ENCODE assay signal across 8 cellular contexts in genomic region chr16:85054948-85055502, GRCh38. TPM values are rescaled to one million over a fixed set of nuclear protein-coding genes. Genes with fewer than 3 reads are reported as not detected.
DNase-seq lines count a peak whose midpoint lies in the region; ATAC-seq and TF ChIP-seq lines count a peak whose summit lies in the region.

No MANE protein-coding gene starts in this region.

- DNase-seq in AG04449 (ENCODE audit: low read depth, low spot score) (no peak), chondrocyte (ENCODE audit: low spot score) (no peak), natural killer cell (no peak), occipital lobe (lab: John Stamatoyannopoulos, UW) (no peak), NCI-H1694 (lab: John Stamatoyannopoulos, UW) (no peak)
- no peak for DNase-seq in activated CD4-positive, CD25-positive, alpha-beta regulatory T cell (lab: John Stamatoyannopoulos, UW)

- peaks cover 3% of the 10 kb centered on the region; the same call in 1 of the 2 replicates for H3F3A ChIP-seq in Loucy (ENCODE audit: low read depth)

- H3K4me2 ChIP-seq in Loucy (ENCODE audit: low read depth, low read length, poor library complexity, severe bottlenecking), result peak overlapping the region; percentile 85

- POLR2A ChIA-PET in AG04449 (lab: Yijun Ruan, JAX), result no interaction called here

- peak overlapping the region; percentile 61 for H3K9ac ChIP-seq in Loucy (ENCODE audit: low read depth, low read length, poor library complexity, severe bottlenecking)

- intact Hi-C loops in natural killer cell (cut with micrococcal nuclease), result loop anchor here (1.0 kb wide), 3 partner anchors 27 to 49 kb away; partner anchors contain the start of gene ZDHHC7

- ATAC-seq in natural killer cell (no peak), HG03457 (IDR thresholded peaks at IDR 0.05; ENCODE audit: unreplicated experiment) (no peak)

- no peak overlapping the region for H3K4me3 Mint-ChIP-seq in chondrocyte (ENCODE audit: unreplicated experiment)
- peak overlapping the region; percentile 78 for H3K4me3 Mint-ChIP-seq in natural killer cell

- CTCF ChIA-PET in AG04449 (lab: Yijun Ruan, JAX), result interaction anchor here (1.6 to 1.8 kb wide), 3 partner anchors 8 to 103 kb away, joined by 5 to 10 read pairs (median 7); no protein-coding TSS in a partner anchor

- peaks cover 28% of the 10 kb centered on the region for H3K4me1 ChIP-seq in Loucy (ENCODE audit: insufficient read depth, low read length, poor library complexity, severe bottlenecking)

- no peaks in the 10 kb centered on the region for H3K27me3 Mint-ChIP-seq in chondrocyte (ENCODE audit: low read depth)
- peaks cover 2 to 18% of the 10 kb centered on the region in 2 donors for H3K27me3 Mint-ChIP-seq in natural killer cell (ENCODE audit: low read depth in 2 of 2)

- no peaks in the 10 kb centered on the region for H3K36me3 Mint-ChIP-seq in chondrocyte (ENCODE audit: low read depth)
- no peaks in the 10 kb centered on the region for H3K36me3 Mint-ChIP-seq in natural killer cell

- no peaks in the 10 kb centered on the region for H4K20me1 ChIP-seq in Loucy (ENCODE audit: insufficient read depth, low read length, poor library complexity, severe bottlenecking)

- H3K27ac Mint-ChIP-seq in chondrocyte (ENCODE audit: unreplicated experiment), result peak overlapping the region; percentile 61
- H3K27ac Mint-ChIP-seq in natural killer cell, result peak overlapping the region; percentile 90 to 91

- H3K4me1 Mint-ChIP-seq in chondrocyte (ENCODE audit: low read depth) (peaks cover 17% of the 10 kb centered on the region), natural killer cell (peaks cover 32% of the 10 kb centered on the region in 2 donors)

- H3K9me2 ChIP-seq in Loucy (replicated peaks; ENCODE audit: low read depth, low read length), result no peaks in the 10 kb centered on the region

- no peaks in the 10 kb centered on the region for H3K9me3 Mint-ChIP-seq in chondrocyte (ENCODE audit: low read depth)
- H3K9me3 Mint-ChIP-seq in natural killer cell, result no peaks in the 10 kb centered on the region

- H3K36me3 ChIP-seq in Loucy (ENCODE audit: insufficient read depth, low read length), result no peaks in the 10 kb centered on the region

- no peaks in the 10 kb centered on the region for H3K27me3 ChIP-seq in Loucy (ENCODE audit: insufficient read depth, low read length, poor library complexity, severe bottlenecking)

- no peaks in the 10 kb centered on the region for H3K79me2 ChIP-seq in Loucy (ENCODE audit: insufficient read depth, low read length)

- peak overlapping the region; percentile 82 for H2AFZ ChIP-seq in Loucy (ENCODE audit: low read length)

- TF ChIP-seq CTCF in AG04449 (IDR thresholded peaks at IDR 0.05; ENCODE audit: insufficient read depth, low read length, missing control alignments) (no peak), Loucy (conservative IDR thresholded peaks at IDR 0.05; ENCODE audit: low read length) (no peak), chondrocyte (IDR thresholded peaks at IDR 0.05) (no peak), natural killer cell (IDR thresholded peaks at IDR 0.05) (no peak)

- peak overlapping the region; percentile 43 for H3K4me3 ChIP-seq in AG04449 (ENCODE audit: low read depth, low read length)
- peak overlapping the region; percentile 66 for H3K4me3 ChIP-seq in Loucy (ENCODE audit: low read length, poor library complexity, severe bottlenecking)

- no peaks in the 10 kb centered on the region for H3K9me3 ChIP-seq in Loucy (ENCODE audit: insufficient read depth, low read depth, low read length)

RNA-seq across cellular contexts. Expression of gene KIAA0513, which starts 27.4 kb away (rescaled TPM):
- 10.4 to 13.0 TPM (median 11.6 TPM) in 3 replicates for total RNA-seq in chondrocyte
- 10 to 100 TPM in 2 of 3 donors, 1 to 10 TPM in 1; 7.9 to 17.7 (median 12.1) TPM for total RNA-seq in natural killer cell
- 53.7 TPM for total RNA-seq in occipital lobe

RNA-seq across cellular contexts. Expression of gene ZDHHC7, which starts 43.7 kb away (rescaled TPM):
- total RNA-seq in chondrocyte (45.3 to 51.6 TPM (median 50.2 TPM) in 3 replicates), natural killer cell (10 to 100 TPM; 37.9 to 64.9 (median 45.2) TPM), occipital lobe (24.0 TPM)

RNA-seq across cellular contexts. Expression of gene CIBAR2, which starts 57.2 kb away (rescaled TPM):
- total RNA-seq in chondrocyte (not detected in 3 replicates), natural killer cell (not detected), occipital lobe (not detected)
